8 cellular contexts compared by ENCODE assay signal in genomic region chr5:129852747-129853352, GRCh38. TPM values are rescaled to one million over a fixed set of nuclear protein-coding genes. Genes with fewer than 3 reads are reported as not detected.
DNase-seq lines count a peak whose midpoint lies in the region; ATAC-seq and TF ChIP-seq lines count a peak whose summit lies in the region.

No MANE protein-coding gene starts in this region.

- H3K27me3 Mint-ChIP-seq in activated naive CD8-positive, alpha-beta T cell treated with anti-CD3 and anti-CD28 coated beads, Interleukin-2, amount 50 U/mL, for 24 hours = peaks cover 6% of the 10 kb centered on the region

- intact Hi-C loops in left cardiac atrium (cut with DNase I) = loop anchor here (2.0 to 5.0 kb wide), 2 partner anchors 81 to 82 kb away; no protein-coding TSS in a partner anchor

- DNase-seq in GDM1 (lab: John Stamatoyannopoulos, UW) (peak; percentile 8), HuH-7.5 (ENCODE audit: low spot score) (peak; percentile 13), left cardiac atrium (peak; percentile 82), retina (peak; percentile 84), DMS79 (lab: John Stamatoyannopoulos, UW) (no peak)
- DNase-seq in activated naive CD8-positive, alpha-beta T cell treated with anti-CD3 and anti-CD28 coated beads, Interleukin-2, amount 50 U/mL, for 24 hours = peak; percentile 81

- no peak overlapping the region for H3K27ac Mint-ChIP-seq in activated naive CD8-positive, alpha-beta T cell treated with anti-CD3 and anti-CD28 coated beads, Interleukin-2, amount 50 U/mL, for 24 hours

- no peaks in the 10 kb centered on the region for H3K36me3 Mint-ChIP-seq in activated naive CD8-positive, alpha-beta T cell treated with anti-CD3 and anti-CD28 coated beads, Interleukin-2, amount 50 U/mL, for 24 hours (ENCODE audit: low read depth)

- ATAC-seq in GM21576 (IDR thresholded peaks at IDR 0.05; ENCODE audit: unreplicated experiment) (peak; percentile 99), SK-N-SH treated with all-trans-retinoic acid at 6 μM for 48 hours (peak; percentile 99), left cardiac atrium (peak; percentile 78 to 88)
- ATAC-seq in activated naive CD8-positive, alpha-beta T cell treated with anti-CD3 and anti-CD28 coated beads, Interleukin-2, amount 50 U/mL, for 24 hours = peak; percentile 85

- H3K4me1 Mint-ChIP-seq in activated naive CD8-positive, alpha-beta T cell treated with anti-CD3 and anti-CD28 coated beads, Interleukin-2, amount 50 U/mL, for 24 hours = no peaks in the 10 kb centered on the region

- no peak overlapping the region for H3K4me3 Mint-ChIP-seq in activated naive CD8-positive, alpha-beta T cell treated with anti-CD3 and anti-CD28 coated beads, Interleukin-2, amount 50 U/mL, for 24 hours

- no peaks in the 10 kb centered on the region for H3K9me3 Mint-ChIP-seq in activated naive CD8-positive, alpha-beta T cell treated with anti-CD3 and anti-CD28 coated beads, Interleukin-2, amount 50 U/mL, for 24 hours

TF ChIP-seq in SK-N-SH treated with all-trans-retinoic acid at 6 μM for 48 hours, 23 proteins besides CTCF, POLR2A, EP300 and RAD21:
- TF ChIP-seq GLIS3 (CRISPR knock-in tag; IDR thresholded peaks at IDR 0.05) (no peak), SNAI2 (CRISPR knock-in tag; IDR thresholded peaks at IDR 0.05) (no peak), BACH2 (CRISPR knock-in tag; IDR thresholded peaks at IDR 0.05; ENCODE audit: borderline replicate concordance) (no peak), CREB5 (CRISPR knock-in tag; IDR thresholded peaks at IDR 0.05; ENCODE audit: low read depth) (no peak), ZC3H10 (CRISPR knock-in tag; IDR thresholded peaks at IDR 0.05) (no peak), ZNF565 (CRISPR knock-in tag; conservative IDR thresholded peaks at IDR 0.05; ENCODE audit: low read depth) (no peak), ESRRG (CRISPR knock-in tag; IDR thresholded peaks at IDR 0.05) (no peak), POU6F1 (CRISPR knock-in tag; IDR thresholded peaks at IDR 0.05; ENCODE audit: borderline replicate concordance, low read depth) (no peak), ARNTL (CRISPR knock-in tag; IDR thresholded peaks at IDR 0.05; ENCODE audit: borderline replicate concordance, low read depth) (no peak), ZFP3 (CRISPR knock-in tag; IDR thresholded peaks at IDR 0.05) (no peak), CSDC2 (CRISPR knock-in tag; IDR thresholded peaks at IDR 0.05) (no peak), RARB (CRISPR knock-in tag; IDR thresholded peaks at IDR 0.05) (no peak), CSRNP3 (CRISPR knock-in tag; IDR thresholded peaks at IDR 0.05) (no peak), TCF4 (CRISPR knock-in tag; IDR thresholded peaks at IDR 0.05; ENCODE audit: borderline replicate concordance) (no peak), ZNF70 (CRISPR knock-in tag; IDR thresholded peaks at IDR 0.05) (no peak), PATZ1 (CRISPR knock-in tag; IDR thresholded peaks at IDR 0.05; ENCODE audit: borderline replicate concordance) (no peak), PPARA (CRISPR knock-in tag; IDR thresholded peaks at IDR 0.05; ENCODE audit: borderline replicate concordance) (no peak), OSR1 (CRISPR knock-in tag; IDR thresholded peaks at IDR 0.05) (no peak)

RNA-seq across cellular contexts. Expression of gene CHSY3, which starts 51.4 kb away (rescaled TPM):
- 1 to 10 TPM; 1.9 to 3.1 TPM for total RNA-seq in left cardiac atrium
